ENCODE assay signal across 8 cellular contexts in the genomic region with DNA sequence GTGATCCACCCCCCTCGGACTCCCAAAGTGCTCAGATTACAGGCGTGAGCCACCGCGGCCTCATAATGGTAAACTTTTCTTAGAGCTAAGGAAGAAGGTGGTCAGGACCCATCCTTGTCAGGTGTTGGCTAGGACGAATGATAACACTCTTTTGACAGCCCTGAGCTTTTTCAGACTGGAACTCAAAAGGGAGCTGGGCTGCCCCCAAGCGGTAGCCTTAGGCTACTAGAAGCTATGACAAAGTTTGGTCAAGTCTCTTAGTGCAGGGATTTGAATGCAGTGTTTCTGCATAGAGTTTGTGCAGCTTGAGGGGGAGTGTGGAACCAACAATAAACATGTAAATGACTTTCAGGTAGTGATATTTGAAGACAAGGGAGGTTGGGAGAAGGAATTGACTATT. TPM values are rescaled to one million over a fixed set of nuclear protein-coding genes. Genes with fewer than 3 reads are reported as not detected.
DNase-seq lines count a peak whose midpoint lies in the region; ATAC-seq, FAIRE-seq and TF ChIP-seq lines count a peak whose summit lies in the region.

No MANE protein-coding gene starts in this region.

- TF ChIP-seq EP300 in K562 (IDR thresholded peaks at IDR 0.05; ENCODE audit: low read length) = no peak

- no peak overlapping the region for H3K9ac ChIP-seq in K562 (ENCODE audit: insufficient read depth in 1 of 2, low read depth in 2 of 2, low read length in 2 of 2)

- no peak overlapping the region for H3K4me2 ChIP-seq in K562 (ENCODE audit: insufficient read depth, low read length)

- no peak overlapping the region for H2AFZ ChIP-seq in K562 (ENCODE audit: low read depth, low read length)

- peak; percentile 92 for FAIRE-seq in K562 (lab: Jason Lieb, UNC)

- TF ChIP-seq POLR2A in K562 (conservative IDR thresholded peaks at IDR 0.05) (no peak), right lobe of liver (IDR thresholded peaks at IDR 0.05) (no peak)

- H4K20me1 ChIP-seq in K562 (replicated peaks; ENCODE audit: control insufficient read depth, insufficient read depth, low read length) = no peaks in the 10 kb centered on the region

- no peak overlapping the region for H3K4me3 ChIP-seq in HL-60 (replicated peaks; ENCODE audit: insufficient read depth, low read length)
- H3K4me3 ChIP-seq in K562 = no peak overlapping the region
- no peak overlapping the region for H3K4me3 ChIP-seq in right lobe of liver

- in situ Hi-C loops in K562 (cut with MboI) = loop anchor here (5.0 kb wide), 1 partner anchor 129 kb away; no protein-coding TSS in a partner anchor

- no peaks in the 10 kb centered on the region for H3K9me1 ChIP-seq in K562 (ENCODE audit: control insufficient read depth, insufficient read depth, low read length)

- POLR2A ChIA-PET in K562 (lab: Yijun Ruan, JAX) = interaction anchor here (1.1 kb wide), 1 partner anchor 133 kb away, joined by 4 read pairs; no protein-coding TSS in a partner anchor

- H3K27ac ChIP-seq in HL-60 (replicated peaks) (no peak overlapping the region), K562 (ENCODE audit: extremely low read depth, low read depth, low read length) (no peak overlapping the region), right lobe of liver (no peak overlapping the region)

- CTCF ChIA-PET in K562 (lab: Yijun Ruan, JAX; ENCODE audit: low intra/inter-chr PET ratio) = interaction anchor here (0.7 to 1.2 kb wide), 6 partner anchors 128 to 445 kb away, joined by 3 to 7 read pairs (median 4); no protein-coding TSS in a partner anchor

- ATAC-seq in K562 = peak; percentile 96
- peak; percentile 46 to 56 (median 51) for ATAC-seq in right lobe of liver
- ATAC-seq in GM21526 (IDR thresholded peaks at IDR 0.05; ENCODE audit: low FRiP score, unreplicated experiment) = no peak
- ATAC-seq in GM21529 (IDR thresholded peaks at IDR 0.05; ENCODE audit: unreplicated experiment) = no peak
- ATAC-seq in GM21367 (IDR thresholded peaks at IDR 0.05; ENCODE audit: unreplicated experiment) = no peak

- intact Hi-C loops in K562 (cut with micrococcal nuclease) = loop anchor here (1.0 kb wide), 1 partner anchor 129 kb away; no protein-coding TSS in a partner anchor
- intact Hi-C loops in right lobe of liver (cut with DNase I) = no loop called here

- 0% methylated on average over 6 of the region's 6 CpGs for WGBS in K562 (ENCODE audit: insufficient coverage, low coverage, missing lambda C conversion rate)
- WGBS in right lobe of liver (ENCODE audit: insufficient coverage, low coverage, low lambda C conversion rate, missing lambda C conversion rate) = 5% methylated on average over 6 of the region's 6 CpGs

- peak; percentile 13 to 76; a peak in 2 of 4 replicates for TF ChIP-seq RAD21 in K562 (CRISPR knock-in tag; conservative IDR thresholded peaks at IDR 0.05 in 1 of 2, IDR thresholded peaks at IDR 0.05 in 1 of 2)

- no peaks in the 10 kb centered on the region for H3K79me2 ChIP-seq in K562 (ENCODE audit: control insufficient read depth, insufficient read depth, low read length)

- H3K4me1 ChIP-seq in K562 (replicated peaks in 1 of 2; ENCODE audit: control insufficient read depth in 2 of 2, insufficient read depth in 2 of 2, low read length in 2 of 2) = no peaks in the 10 kb centered on the region
- H3K4me1 ChIP-seq in right lobe of liver = no peaks in the 10 kb centered on the region

- H3K27me3 ChIP-seq in HL-60 (ENCODE audit: insufficient read depth, poor library complexity, severe bottlenecking) (no peaks in the 10 kb centered on the region), K562 (ENCODE audit: control insufficient read depth in 2 of 2, insufficient read depth in 2 of 2, low read length in 2 of 2) (no peaks in the 10 kb centered on the region; a peak in 3 of 5 replicates), right lobe of liver (no peaks in the 10 kb centered on the region)

- TF ChIP-seq CTCF in HL-60 (IDR thresholded peaks at IDR 0.05; ENCODE audit: insufficient read depth, low read length) (peak; percentile 39), K562 (IDR thresholded peaks at IDR 0.05 in 2 of 3, conservative IDR thresholded peaks at IDR 0.05 in 1 of 3; ENCODE audit: insufficient read depth in 2 of 3, low read depth in 1 of 3, low read length in 3 of 3) (peak; percentile 76 to 77 (median 77)), right lobe of liver (IDR thresholded peaks at IDR 0.05) (peak; percentile 46 to 59 (median 56))

- no peaks in the 10 kb centered on the region for H3K9me3 ChIP-seq in K562 (replicated peaks; ENCODE audit: control insufficient read depth, insufficient read depth, low read depth, low read length)
- no peaks in the 10 kb centered on the region for H3K9me3 ChIP-seq in right lobe of liver

- DNase-seq in DMS 273 treated with DMSO at 0.1 percent for 48 hours (lab: John Stamatoyannopoulos, UW) (peak; percentile 25), HL-60 (ENCODE audit: low read depth in 1 of 2, low spot score in 1 of 2) (peak in 1 of 2 experiments; percentile 68), SK-N-DZ (ENCODE audit: low spot score) (peak; percentile 43), K562 (ENCODE audit: extremely low read depth in 1 of 4, low spot score in 3 of 4) (peak; percentile 47 to 68 (median 48)), right lobe of liver (peak in 2 of 3 donors; percentile 41 to 49)

- no peaks in the 10 kb centered on the region for H3K36me3 ChIP-seq in K562 (ENCODE audit: control insufficient read depth, insufficient read depth, low read length)
- no peaks in the 10 kb centered on the region for H3K36me3 ChIP-seq in right lobe of liver

- no TSS peak for BruUV-seq in K562 (replicated peaks; lab: Mats Ljungman, UMichigan)

RNA-seq across cellular contexts. Expression of a gene that starts 11.8 kb away (rescaled TPM):
- polyA plus RNA-seq in SK-N-DZ (2014; cell fraction: cytosol; rRNA removed) = 183 and 254 TPM in 2 replicates
- 96.7 and 126 TPM in 2 replicates for polyA plus RNA-seq in SK-N-DZ (2014; cell fraction: nucleus; rRNA removed)
- total RNA-seq in K562 (2011; cell fraction: chromatin; rRNA removed; ENCODE audit: low replicate concordance) = 12.0 and 30.8 TPM in 2 replicates
- total RNA-seq in K562 (2011; cell fraction: nucleolus; rRNA removed) = 46.3 and 49.7 TPM in 2 replicates
- 35.0 and 39.5 TPM in 2 replicates for total RNA-seq in K562 (2011; cell fraction: nucleoplasm; rRNA removed)
- total RNA-seq in K562 (2014; rRNA removed) = 197 and 227 TPM in 2 replicates
- total RNA-seq in K562 (2014; rRNA removed; fragmentation: Illumina TruSeq; extraction: Trizol) = 105 and 146 TPM in 2 replicates
- total RNA-seq in K562 (2015; rRNA removed; fragmentation: Illumina TruSeq; extraction: Trizol) = 169 and 171 TPM in 2 replicates
- 202 and 205 TPM in 2 replicates for total RNA-seq in K562 (2021)
- polyA plus RNA-seq in K562 (2011; rRNA removed) = 187 and 209 TPM in 2 replicates
- polyA plus RNA-seq in K562 (2011; cell fraction: cytosol; rRNA removed) = 264 and 402 TPM in 2 replicates
- polyA plus RNA-seq in K562 (2011; cell fraction: nucleus; rRNA removed) = 82.9 and 102 TPM in 2 replicates
- polyA plus RNA-seq in K562 (2012) = 157 and 231 TPM in 2 replicates
- 221 and 258 TPM in 2 replicates for polyA plus RNA-seq in K562 (2014; fragmentation: Illumina TruSeq; extraction: Trizol)
- polyA plus RNA-seq in K562 (2014; fragmentation: Nextera tagmentation; extraction: Ambion mirVana) = 10 to 100 TPM; 45.3 to 67.9 TPM
- polyA plus RNA-seq in K562 (2014; rRNA removed) = 186 and 219 TPM in 2 replicates
- polyA minus RNA-seq in K562 (2011; rRNA and poly(A)+ RNA removed) = 128 and 192 TPM in 2 replicates
- 66.0 and 75.1 TPM in 2 replicates for polyA minus RNA-seq in K562 (2011; cell fraction: cytosol; rRNA and poly(A)+ RNA removed)
- 12.8 and 15.1 TPM in 2 replicates for polyA minus RNA-seq in K562 (2011; cell fraction: nucleus; rRNA and poly(A)+ RNA removed)
- total RNA-seq in right lobe of liver = 100 to 1,000 TPM; 123 to 213 (median 137) TPM

RNA-seq across cellular contexts. Expression of a gene that starts 23.3 kb away (rescaled TPM):
- 1.5 and 1.7 TPM in 2 replicates for polyA plus RNA-seq in SK-N-DZ (2014; cell fraction: cytosol; rRNA removed)
- 1.6 TPM in 2 replicates for polyA plus RNA-seq in SK-N-DZ (2014; cell fraction: nucleus; rRNA removed)
- 0.35 and 0.74 TPM in 2 replicates for total RNA-seq in K562 (2011; cell fraction: chromatin; rRNA removed; ENCODE audit: low replicate concordance)
- total RNA-seq in K562 (2011; cell fraction: nucleolus; rRNA removed) = not detected in 2 replicates
- total RNA-seq in K562 (2011; cell fraction: nucleoplasm; rRNA removed) = 0.51 and 0.99 TPM in 2 replicates
- total RNA-seq in K562 (2014; rRNA removed) (0.18 and 0.61 TPM in 2 replicates), K562 (2014; rRNA removed; fragmentation: Illumina TruSeq; extraction: Trizol) (0.32 and 0.44 TPM in 2 replicates), K562 (2015; rRNA removed; fragmentation: Illumina TruSeq; extraction: Trizol) (0.38 and 0.47 TPM in 2 replicates), K562 (2021) (0.20 and 0.51 TPM in 2 replicates), right lobe of liver (under 1 TPM in 4 of 6 experiments, not detected in 2; 0.22 to 0.88 (median 0.32) TPM)
- polyA plus RNA-seq in K562 (2011; rRNA removed) (0.15 and 0.17 TPM in 2 replicates), K562 (2014; fragmentation: Illumina TruSeq; extraction: Trizol) (0.48 and 0.50 TPM in 2 replicates), K562 (2014; fragmentation: Nextera tagmentation; extraction: Ambion mirVana) (under 1 TPM; 0.07 to 0.49 TPM), K562 (2014; rRNA removed) (0.23 and 0.51 TPM in 2 replicates)
- 0.15 and 0.22 TPM in 2 replicates for polyA plus RNA-seq in K562 (2011; cell fraction: cytosol; rRNA removed)
- 0.51 and 1.2 TPM in 2 replicates for polyA plus RNA-seq in K562 (2011; cell fraction: nucleus; rRNA removed)
- 0.65 and 0.73 TPM in 2 replicates for polyA plus RNA-seq in K562 (2012)
- polyA minus RNA-seq in K562 (2011; rRNA and poly(A)+ RNA removed) = 0.21 and 0.35 TPM in 2 replicates
- not detected in 2 replicates for polyA minus RNA-seq in K562 (2011; cell fraction: cytosol; rRNA and poly(A)+ RNA removed)
- 0.22 TPM in 1 of 2 replicates, not detected in the other for polyA minus RNA-seq in K562 (2011; cell fraction: nucleus; rRNA and poly(A)+ RNA removed)

RNA-seq across cellular contexts. Expression of a gene that starts 23.5 kb away (rescaled TPM):
- polyA plus RNA-seq in SK-N-DZ (2014; cell fraction: cytosol; rRNA removed) = 44.9 and 46.5 TPM in 2 replicates
- 35.5 and 56.8 TPM in 2 replicates for polyA plus RNA-seq in SK-N-DZ (2014; cell fraction: nucleus; rRNA removed)
- total RNA-seq in K562 (2011; cell fraction: chromatin; rRNA removed; ENCODE audit: low replicate concordance) = 87.6 and 153 TPM in 2 replicates
- total RNA-seq in K562 (2011; cell fraction: nucleolus; rRNA removed) = 39.2 and 54.7 TPM in 2 replicates
- 73.0 and 90.5 TPM in 2 replicates for total RNA-seq in K562 (2011; cell fraction: nucleoplasm; rRNA removed)
- total RNA-seq in K562 (2014; rRNA removed) (55.6 and 71.0 TPM in 2 replicates), K562 (2014; rRNA removed; fragmentation: Illumina TruSeq; extraction: Trizol) (72.9 and 93.0 TPM in 2 replicates), K562 (2015; rRNA removed; fragmentation: Illumina TruSeq; extraction: Trizol) (63.8 and 70.1 TPM in 2 replicates), K562 (2021) (110 and 126 TPM in 2 replicates), right lobe of liver (10 to 100 TPM; 21.2 to 41.1 (median 32.3) TPM)
- polyA plus RNA-seq in K562 (2011; rRNA removed) (61.3 and 71.2 TPM in 2 replicates), K562 (2014; fragmentation: Illumina TruSeq; extraction: Trizol) (125 and 126 TPM in 2 replicates), K562 (2014; fragmentation: Nextera tagmentation; extraction: Ambion mirVana) (10 to 100 TPM; 28.5 to 43.6 TPM), K562 (2014; rRNA removed) (80.6 and 82.8 TPM in 2 replicates)
- polyA plus RNA-seq in K562 (2011; cell fraction: cytosol; rRNA removed) = 36.8 and 57.9 TPM in 2 replicates
- 70.3 and 89.4 TPM in 2 replicates for polyA plus RNA-seq in K562 (2011; cell fraction: nucleus; rRNA removed)
- polyA plus RNA-seq in K562 (2012) = 72.7 and 94.5 TPM in 2 replicates
- 149 and 164 TPM in 2 replicates for polyA minus RNA-seq in K562 (2011; rRNA and poly(A)+ RNA removed)
- 82.7 and 109 TPM in 2 replicates for polyA minus RNA-seq in K562 (2011; cell fraction: cytosol; rRNA and poly(A)+ RNA removed)
- polyA minus RNA-seq in K562 (2011; cell fraction: nucleus; rRNA and poly(A)+ RNA removed) = 31.1 and 50.1 TPM in 2 replicates

Comparison
In these comparisons a context has a peak if more than half of its experiments do, and no peak if none do; other contexts are left out.
1. ATAC-seq: peak in K562 (single experiment) and right lobe of liver (4 of 4); none in GM21526 (single experiment), GM21529 (single experiment) and GM21367 (single experiment).
2. Peak in every context shown above with its lines, with median percentiles within 50 percentile points of each other: CTCF ChIP-seq.